In the genomic region with DNA sequence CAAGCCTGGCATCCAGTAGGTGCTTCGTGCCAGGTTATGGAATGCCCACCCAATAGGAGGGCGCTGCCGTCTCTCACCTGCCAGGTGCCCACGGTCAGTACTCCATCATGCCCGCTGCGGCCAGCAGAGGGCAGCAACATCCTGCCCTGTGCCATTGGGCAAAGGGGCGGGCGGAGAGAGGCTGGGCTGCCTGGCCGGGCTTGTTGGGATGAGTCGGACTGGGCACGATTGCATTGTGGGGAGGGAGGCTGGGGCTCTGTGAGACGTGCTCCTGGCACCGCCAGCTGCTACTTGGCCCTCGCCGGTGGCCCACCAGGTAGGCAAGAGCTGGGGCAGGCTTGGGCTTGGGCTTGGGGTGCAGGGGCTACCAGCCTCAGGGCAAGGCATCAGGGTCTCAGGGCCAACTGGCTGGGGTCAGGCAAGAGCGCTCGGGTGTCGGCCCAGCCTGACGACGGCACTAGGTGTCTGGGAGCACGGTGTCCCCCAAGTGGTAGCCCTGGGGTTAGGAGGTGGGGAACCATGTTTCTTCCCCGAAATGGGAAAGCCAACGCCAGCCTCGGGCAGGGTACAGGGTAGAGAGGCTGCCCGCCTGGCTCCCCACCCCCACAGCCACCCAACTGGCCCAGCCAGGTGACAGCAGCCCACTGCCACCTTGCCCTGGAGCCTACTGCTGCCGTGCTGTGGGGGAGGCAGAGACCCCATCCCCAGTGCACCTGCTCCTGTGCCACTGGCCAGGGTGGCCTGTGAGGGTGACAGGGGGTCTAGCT, we compare ENCODE assay signal across 8 cellular contexts. TPM values are rescaled to one million over a fixed set of nuclear protein-coding genes. Genes with fewer than 3 reads are reported as not detected.
DNase-seq lines count a peak whose midpoint lies in the region; ATAC-seq, FAIRE-seq and TF ChIP-seq lines count a peak whose summit lies in the region.

A gene (plus strand): TSS at position 261 of the 767 bp plus-strand sequence. CDS start 1,287 bp downstream, outside the sequence.

- no peaks in the 10 kb centered on the region for H3K36me3 ChIP-seq in heart right ventricle

- DNase-seq in AG04449 (ENCODE audit: low read depth, low spot score) = peak; percentile 9
- DNase-seq in NCI-H1092 treated with DMSO at 0.1 percent for 48 hours (lab: John Stamatoyannopoulos, UW) = peak; percentile 77
- DNase-seq in T-helper 2 cell = peak; percentile 46 to 65 (median 60)
- peak; percentile 60 for DNase-seq in amniotic stem cell (lab: John Stamatoyannopoulos, UW)
- DNase-seq in heart right ventricle = peak; percentile 62 to 77
- peak; percentile 13 for DNase-seq in pulmonary artery endothelial cell (ENCODE audit: low read depth, low spot score)
- peak; percentile 89 for DNase-seq in urothelium cell line (ENCODE audit: low spot score)

- WGBS in heart right ventricle, 2 donors = 15 to 30% methylated on average over 19 to 26 of the region's 26 CpGs

- CTCF ChIA-PET in AG04449 (lab: Yijun Ruan, JAX) = interaction anchor here (0.7 to 10.0 kb wide), 12 partner anchors 9 to 205 kb away, joined by 3 to 230 read pairs (median 4); a partner anchor contains a TSS

- no peaks in the 10 kb centered on the region for H3K9me3 ChIP-seq in heart right ventricle

- peak within 1 kb of the TSS; percentile 62 for H3K4me3 ChIP-seq in AG04449 (ENCODE audit: low read depth, low read length)
- H3K4me3 ChIP-seq in heart right ventricle = peak within 1 kb of the TSS in 3 of 10 donors; percentile 23 to 33 (median 24)

- H3K27me3 ChIP-seq in heart right ventricle = peaks cover 0 to 11% (median 0%) of the 10 kb centered on the region in 7 donors

- peak; percentile 74 for FAIRE-seq in urothelium cell line (lab: Jason Lieb, UNC)

- intact Hi-C loops in heart right ventricle (cut with DNase I) = loop anchor here in 9 of 10 donors (1.0 to 10.0 kb wide), 8 partner anchors 31 to 191 kb away; a partner anchor contains a TSS

- ATAC-seq in GM18907 (IDR thresholded peaks at IDR 0.05; ENCODE audit: unreplicated experiment) (peak; percentile 59), heart right ventricle (peak; percentile 74 to 93 (median 83))

- peaks cover 3 to 23% (median 15%) of the 10 kb centered on the region in 9 donors for H3K4me1 ChIP-seq in heart right ventricle

- TF ChIP-seq CTCF in AG04449 (IDR thresholded peaks at IDR 0.05; ENCODE audit: insufficient read depth, low read length, missing control alignments) (peak; percentile 89), heart right ventricle (IDR thresholded peaks at IDR 0.05) (peak; percentile 48 to 87 (median 75))

- peak within 1 kb of the TSS in 7 of 10 donors; percentile 10 to 52 (median 39) for H3K27ac ChIP-seq in heart right ventricle

- POLR2A ChIA-PET in AG04449 (lab: Yijun Ruan, JAX) = no interaction called here

RNA-seq across cellular contexts. Expression of the gene that starts here (rescaled TPM):
- total RNA-seq in heart right ventricle (1 to 10 TPM; 2.1 to 5.8 (median 4.3) TPM), pulmonary artery endothelial cell (3.9 and 5.5 TPM in 2 replicates)
- polyA plus RNA-seq in heart right ventricle = 1 to 10 TPM; 1.1 to 8.1 TPM

Comparison
In these comparisons a context has a peak if more than half of its experiments do, and no peak if none do; other contexts are left out.
1. DNase-seq: peak in every context shown above with its lines; median percentile 89 in urothelium cell line; 77 in NCI-H1092 treated with DMSO at 0.1 percent for 48 hours; 70 in heart right ventricle; 60 in T-helper 2 cell; 60 in amniotic stem cell; 13 in pulmonary artery endothelial cell; 9 in AG04449.